Comparison of ENCODE assay signal across 27 cellular contexts in the genomic region with DNA sequence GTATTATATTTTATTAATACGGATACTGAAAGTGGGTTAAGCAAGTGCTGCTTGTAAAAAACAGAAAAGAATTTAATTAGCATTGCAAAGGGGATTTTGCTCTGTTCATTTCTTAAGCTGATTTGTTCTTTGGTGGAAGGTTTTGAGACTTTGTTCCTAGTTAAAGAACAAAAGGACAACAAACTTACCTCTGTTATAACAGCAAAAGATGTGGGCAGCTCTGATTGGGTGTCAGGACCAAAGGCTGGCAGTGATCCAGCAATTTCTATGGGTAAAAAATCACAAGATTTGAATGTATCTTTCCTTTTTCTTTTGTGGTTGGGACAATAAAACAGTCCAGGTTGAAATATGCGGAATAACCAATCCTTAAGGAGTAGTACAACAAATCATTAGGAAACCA.
"Had no signal": no experiment of that assay in that cellular context is flagged by ENCODE, and none has a peak within 500 bp of the region (broad histone marks: within the 10 kb centered on the region; RNA-seq: fewer than 3 reads in every experiment).

No MANE protein-coding gene starts in this region.

- H3K9me3 ChIP-seq: neutrophil, pancreas, prostate gland, right lobe of liver, sigmoid colon, spleen, suprapubic skin, testis, tibial artery, transverse colon, upper lobe of right lung, uterus had no signal

- H3K27me3 ChIP-seq: neutrophil, pancreas, right lobe of liver, sigmoid colon, spleen, suprapubic skin, testis, tibial artery, transverse colon, upper lobe of right lung, uterus had no signal

- H3K27ac ChIP-seq: neutrophil, pancreas, prostate gland, right lobe of liver, sigmoid colon, spleen, suprapubic skin, testis, tibial artery, transverse colon, upper lobe of right lung, uterus had no signal

- H3K4me3 ChIP-seq: pancreas, prostate gland, right lobe of liver, sigmoid colon, spleen, suprapubic skin, testis, tibial artery, transverse colon, upper lobe of right lung, uterus had no signal

- H3K36me3 ChIP-seq: neutrophil, pancreas, prostate gland, right lobe of liver, sigmoid colon, spleen, suprapubic skin, tibial artery, transverse colon, upper lobe of right lung, uterus had no signal

- H3K4me1 ChIP-seq: pancreas, prostate gland, right lobe of liver, sigmoid colon, spleen, suprapubic skin, testis, tibial artery, transverse colon, upper lobe of right lung, uterus had no signal

- DNase-seq: naive thymus-derived CD4-positive, alpha-beta T cell; natural killer cell; nucleus accumbens; pancreas; retina; right cardiac atrium; right lobe of liver; sigmoid colon; small intestine; spleen; stimulated activated CD4-positive, alpha-beta T cell treated with anti-CD3 and anti-CD28 coated beads, Interleukin-12 subunit alpha, Interleukin-12 subunit beta, amount 100 ng/mL, for 4 hours; stimulated activated CD4-positive, alpha-beta T cell treated with anti-CD3 and anti-CD28 coated beads, Interleukin-1b, Interleukin-23, amount 100 ng/mL, for 48 hours; stimulated activated CD4-positive, alpha-beta T cell treated with anti-CD3 and anti-CD28 coated beads, Interleukin-4, amount 100 ng/mL, for 1 hour; stimulated activated CD4-positive, alpha-beta T cell treated with anti-CD3 and anti-CD28 coated beads, Interleukin-4, amount 100 ng/mL, for 4 hours; stimulated activated CD8-positive, alpha-beta memory T cell treated with anti-CD3 and anti-CD28 coated beads, Interleukin-4, amount 100 ng/mL, for 48 hours; stimulated activated naive CD4-positive, alpha-beta T cell; stimulated activated naive CD8-positive, alpha-beta T cell treated with anti-CD3 and anti-CD28 coated beads, Interleukin-15, amount 100 ng/mL, for 72 hours; stimulated activated naive CD8-positive, alpha-beta T cell treated with anti-CD3 and anti-CD28 coated beads, Interleukin-15, Interleukin-2, amounts not matched to agents 100 U/mL and 50 U/mL, for 24 hours; substantia nigra; testis; tibial artery; transverse colon; upper lobe of right lung; uterus had no signal
